ENCODE assay signal across 14 cellular contexts in genomic region chr5:158513490-158514301, GRCh38.
DNase-seq lines count a peak whose midpoint lies in the region; ATAC-seq, FAIRE-seq and TF ChIP-seq lines count a peak whose summit lies in the region.
"Had no signal": no experiment of that assay in that cellular context is flagged by ENCODE, and none has a peak within 500 bp of the region (broad histone marks: within the 10 kb centered on the region; RNA-seq: fewer than 3 reads in every experiment).

No MANE protein-coding gene starts in this region.

- no peak for TF ChIP-seq POLR2A in H54 (IDR thresholded peaks at IDR 0.05; ENCODE audit: low read depth, low read length)

- CTCF ChIA-PET in T-cell (lab: Charles Lee): no interaction called here

- no peaks in the 10 kb centered on the region for H4K20me1 ChIP-seq in BLaER1

- no peak for TF ChIP-seq CTCF in GM06990 (IDR thresholded peaks at IDR 0.05; ENCODE audit: insufficient read depth, low read length, poor library complexity, severe bottlenecking)
- no peak for TF ChIP-seq CTCF in fibroblast of the aortic adventitia (IDR thresholded peaks at IDR 0.05; ENCODE audit: insufficient read depth, low read length)

- no peaks in the 10 kb centered on the region for H3K36me3 Mint-ChIP-seq in T-cell
- H3K36me3 Mint-ChIP-seq: CD14-positive monocyte had no signal

- no peaks in the 10 kb centered on the region for H3K27me3 Mint-ChIP-seq in T-cell

- H3K36me3 ChIP-seq in BLaER1 (no peaks in the 10 kb centered on the region), GM06990 (ENCODE audit: control insufficient read depth, insufficient read depth, low read length) (no peaks in the 10 kb centered on the region)
- H3K36me3 ChIP-seq: suprapubic skin had no signal

- H3K9me3 ChIP-seq in BLaER1: peaks cover 2% of the 10 kb centered on the region; the same call in 1 of the 2 replicates
- H3K9me3 ChIP-seq: suprapubic skin had no signal

- H3K4me2 ChIP-seq in BLaER1: peak overlapping the region; percentile 86

- no peak for ATAC-seq in T-cell (replicated peaks in 1 of 4)
- no peak for ATAC-seq in GM21526 (IDR thresholded peaks at IDR 0.05; ENCODE audit: low FRiP score, unreplicated experiment)

- H3K27ac Mint-ChIP-seq in T-cell: peak overlapping the region; percentile 25 to 76

- peaks cover 27 to 39% (median 33%) of the 10 kb centered on the region in 3 donors for H3K4me1 Mint-ChIP-seq in T-cell

- DNase-seq in GM06990 (ENCODE audit: extremely low read depth, insufficient read length): peak; percentile 20
- no peak for DNase-seq in T-cell
- peak; percentile 81 for DNase-seq in fibroblast of the aortic adventitia (ENCODE audit: low read depth)
- no peak for DNase-seq in NCI-H345 treated with DMSO at 0.1 percent for 48 hours (lab: John Stamatoyannopoulos, UW; ENCODE audit: unreplicated experiment)
- no peak for DNase-seq in H54 (ENCODE audit: insufficient read length, low spot score)
- no peak for DNase-seq in NCI-H2227 (lab: John Stamatoyannopoulos, UW; ENCODE audit: unreplicated experiment)
- DNase-seq: anterior cingulate cortex, NCI-H187 had no signal

- peak overlapping the region; percentile 94 for H3K27ac ChIP-seq in BLaER1
- H3K27ac ChIP-seq: suprapubic skin had no signal

- POLR2A ChIA-PET in T-cell (lab: Charles Lee): no interaction called here

- no peaks in the 10 kb centered on the region for H3K27me3 ChIP-seq in BLaER1
- no peaks in the 10 kb centered on the region for H3K27me3 ChIP-seq in GM06990 (replicated peaks; ENCODE audit: control insufficient read depth, insufficient read depth, low read length)
- H3K27me3 ChIP-seq: suprapubic skin had no signal

- no peak for FAIRE-seq in H54 (lab: Jason Lieb, UNC)
- FAIRE-seq: frontal cortex, keratinocyte had no signal

- H3K4me1 ChIP-seq in BLaER1: peaks cover 97% of the 10 kb centered on the region
- H3K4me1 ChIP-seq: suprapubic skin had no signal

- H3K4me3 ChIP-seq in BLaER1: peak overlapping the region; percentile 56
- H3K4me3 ChIP-seq in GM06990 (replicated peaks; ENCODE audit: low read depth, low read length): no peak overlapping the region
- H3K4me3 ChIP-seq in fibroblast of the aortic adventitia (ENCODE audit: low read depth, low read length): no peak overlapping the region
- H3K4me3 ChIP-seq: suprapubic skin had no signal

- peak overlapping the region in 1 of 3 donors; percentile 72 for H3K4me3 Mint-ChIP-seq in T-cell
- H3K4me3 Mint-ChIP-seq: CD14-positive monocyte had no signal

- H3K9me3 Mint-ChIP-seq in T-cell: no peaks in the 10 kb centered on the region

- H3K9ac ChIP-seq in BLaER1: peak overlapping the region; percentile 78

Comparison
In these comparisons a context has a peak if more than half of its experiments do, and no peak if none do; other contexts are left out.
1. DNase-seq: peak in GM06990 (single experiment) and fibroblast of the aortic adventitia (single experiment); none in T-cell (0 of 34), NCI-H345 treated with DMSO at 0.1 percent for 48 hours (single experiment), H54 (single experiment) and NCI-H2227 (single experiment).